Comparison of ENCODE assay signal across 8 cellular contexts in genomic region chr17:10772425-10773380, GRCh38. TPM values are rescaled to one million over a fixed set of nuclear protein-coding genes. Genes with fewer than 3 reads are reported as not detected.
DNase-seq lines count a peak whose midpoint lies in the region; ATAC-seq and TF ChIP-seq lines count a peak whose summit lies in the region.

No MANE protein-coding gene starts in this region.

- no peaks in the 10 kb centered on the region for H4K20me1 ChIP-seq in smooth muscle cell (ENCODE audit: low read depth)

- H3K9ac ChIP-seq in smooth muscle cell (ENCODE audit: low read depth) = no peak overlapping the region

- intact Hi-C loops in esophagus squamous epithelium (cut with DNase I) = no loop called here

- no peak overlapping the region for H2AFZ ChIP-seq in smooth muscle cell (ENCODE audit: low read depth)

- H3K36me3 ChIP-seq in WERI-Rb-1 = no peaks in the 10 kb centered on the region
- H3K36me3 ChIP-seq in esophagus squamous epithelium = no peaks in the 10 kb centered on the region
- H3K36me3 ChIP-seq in smooth muscle cell (ENCODE audit: low read depth) = no peaks in the 10 kb centered on the region

- H3K27ac ChIP-seq in C4-2B = no peak overlapping the region
- no peak overlapping the region for H3K27ac ChIP-seq in WERI-Rb-1
- peak overlapping the region in 3 of 4 donors; percentile 35 to 61 (median 42) for H3K27ac ChIP-seq in esophagus squamous epithelium
- H3K27ac ChIP-seq in smooth muscle cell (ENCODE audit: low read depth) = no peak overlapping the region

- H3K9me3 ChIP-seq in WERI-Rb-1 (ENCODE audit: severe bottlenecking) = peaks cover 10% of the 10 kb centered on the region
- H3K9me3 ChIP-seq in esophagus squamous epithelium = peaks cover 0 to 5% (median 0%) of the 10 kb centered on the region in 3 donors
- H3K9me3 ChIP-seq in smooth muscle cell (replicated peaks; ENCODE audit: low read depth) = no peaks in the 10 kb centered on the region

- H3K4me3 ChIP-seq in WERI-Rb-1 (ENCODE audit: low read depth, low read length) (no peak overlapping the region), esophagus squamous epithelium (no peak overlapping the region), smooth muscle cell (no peak overlapping the region)

- no peaks in the 10 kb centered on the region for H3F3A ChIP-seq in smooth muscle cell (ENCODE audit: low read depth)

- no peaks in the 10 kb centered on the region for H3K79me2 ChIP-seq in smooth muscle cell (ENCODE audit: low read depth)

- no peaks in the 10 kb centered on the region for H3K27me3 ChIP-seq in WERI-Rb-1 (ENCODE audit: insufficient read depth, low read depth, severe bottlenecking)
- no peaks in the 10 kb centered on the region for H3K27me3 ChIP-seq in esophagus squamous epithelium
- no peaks in the 10 kb centered on the region for H3K27me3 ChIP-seq in smooth muscle cell (ENCODE audit: low read depth)

- ATAC-seq in HG02852 (IDR thresholded peaks at IDR 0.05; ENCODE audit: unreplicated experiment) (no peak), GM21529 (IDR thresholded peaks at IDR 0.05; ENCODE audit: unreplicated experiment) (no peak)

- WGBS in esophagus squamous epithelium, 2 donors = 19 to 43% methylated on average over 9 of the region's 9 CpGs
- WGBS in smooth muscle cell (ENCODE audit: low lambda C conversion rate) = 38% methylated on average over 9 of the region's 9 CpGs

- H3K4me1 ChIP-seq in esophagus squamous epithelium (peaks cover 0 to 32% (median 0%) of the 10 kb centered on the region in 3 donors), smooth muscle cell (ENCODE audit: low read depth) (no peaks in the 10 kb centered on the region)

- no peak for TF ChIP-seq POLR2A in esophagus squamous epithelium (IDR thresholded peaks at IDR 0.05)

- no peak overlapping the region for H3K4me2 ChIP-seq in smooth muscle cell

- peak; percentile 90 for DNase-seq in HT-29 (ENCODE audit: low spot score)
- peak; percentile 54 for DNase-seq in WERI-Rb-1
- DNase-seq in esophagus squamous epithelium (lab: John Stamatoyannopoulos, UW) = no peak
- DNase-seq in smooth muscle cell (lab: John Stamatoyannopoulos, UW; ENCODE audit: unreplicated experiment) = no peak
- DNase-seq in amniotic stem cell (lab: John Stamatoyannopoulos, UW) = no peak

- TF ChIP-seq CTCF in C4-2B (conservative IDR thresholded peaks at IDR 0.05) (peak; percentile 96), WERI-Rb-1 (IDR thresholded peaks at IDR 0.05; ENCODE audit: low read depth, low read length) (peak; percentile 82), esophagus squamous epithelium (IDR thresholded peaks at IDR 0.05) (peak in 5 of 6 experiments; percentile 81 to 94 (median 83)), smooth muscle cell (IDR thresholded peaks at IDR 0.05; ENCODE audit: borderline replicate concordance, insufficient read depth, poor library complexity, severe bottlenecking) (peak; percentile 75)

RNA-seq across cellular contexts. Expression of gene TMEM238L, which starts 31.2 kb away (rescaled TPM):
- total RNA-seq in HT-29 (2014; rRNA removed; shearing (Covaris generic)) = 4.7 and 4.8 TPM in 2 replicates
- 1 to 10 TPM in 2 of 4 donors, under 1 TPM in 2; 0.42 to 4.8 (median 1.0) TPM for total RNA-seq in esophagus squamous epithelium
- not detected in 2 replicates for total RNA-seq in smooth muscle cell
- polyA plus RNA-seq in smooth muscle cell = not detected in 2 replicates

RNA-seq across cellular contexts. Expression of gene TMEM220, which starts 42.9 kb away (rescaled TPM):
- not detected in 2 replicates for total RNA-seq in HT-29 (2014; rRNA removed; shearing (Covaris generic))
- total RNA-seq in esophagus squamous epithelium (1 to 10 TPM; 1.4 to 9.5 (median 6.3) TPM), smooth muscle cell (0.58 and 3.5 TPM in 2 replicates)
- 4.3 and 5.5 TPM in 2 replicates for polyA plus RNA-seq in smooth muscle cell

Comparison
In these comparisons a context has a peak if more than half of its experiments do, and no peak if none do; other contexts are left out.
1. H3K27ac ChIP-seq: peak in esophagus squamous epithelium (3 of 4); none in C4-2B (single experiment), WERI-Rb-1 (single experiment) and smooth muscle cell (single experiment).
2. DNase-seq: peak in HT-29 (single experiment) and WERI-Rb-1 (single experiment); none in esophagus squamous epithelium (single experiment), smooth muscle cell (single experiment) and amniotic stem cell (single experiment).
3. Peak in every context shown above with its lines, with median percentiles within 50 percentile points of each other: CTCF ChIP-seq.